Comparison of ENCODE assay signal across 7 cellular contexts in genomic region chr7:106866298-106867281, GRCh38. TPM values are rescaled to one million over a fixed set of nuclear protein-coding genes. Genes with fewer than 3 reads are reported as not detected.
DNase-seq lines count a peak whose midpoint lies in the region; ATAC-seq and TF ChIP-seq lines count a peak whose summit lies in the region.

No MANE protein-coding gene starts in this region.

- no peaks in the 10 kb centered on the region for H3K4me1 ChIP-seq in Caco-2

- no peaks in the 10 kb centered on the region for H3K27me3 ChIP-seq in Caco-2 (replicated peaks; ENCODE audit: control insufficient read depth, insufficient read depth, low read length)

- CTCF ChIA-PET in T-cell (lab: Charles Lee) (interaction anchor here in 1 of 2 donors (1.2 kb wide), 1 partner anchor 281 kb away, joined by 4 read pairs; no protein-coding TSS in a partner anchor), RWPE1 (lab: Yijun Ruan, JAX) (no interaction called here), Caco-2 (lab: Charles Lee) (no interaction called here)

- H3K4me3 ChIP-seq in Caco-2 (ENCODE audit: low read depth, low read length) = no peak overlapping the region

- H3K9me3 Mint-ChIP-seq in T-cell = no peaks in the 10 kb centered on the region
- no peaks in the 10 kb centered on the region for H3K9me3 Mint-ChIP-seq in natural killer cell treated with Interleukin-12 subunit alpha and Interleukin-12 subunit beta and Interleukin-15 and Interleukin-18, amount 100 ng/mL, for 72 hours
- H3K9me3 Mint-ChIP-seq in Caco-2 (ENCODE audit: unreplicated experiment) = no peaks in the 10 kb centered on the region

- H3K27me3 Mint-ChIP-seq in T-cell = no peaks in the 10 kb centered on the region
- H3K27me3 Mint-ChIP-seq in natural killer cell treated with Interleukin-12 subunit alpha and Interleukin-12 subunit beta and Interleukin-15 and Interleukin-18, amount 100 ng/mL, for 72 hours = no peaks in the 10 kb centered on the region
- peaks cover 19% of the 10 kb centered on the region for H3K27me3 Mint-ChIP-seq in Caco-2 (ENCODE audit: insufficient read depth, unreplicated experiment)

- peaks cover 85 to 87% (median 86%) of the 10 kb centered on the region in 3 donors for H3K4me1 Mint-ChIP-seq in T-cell
- peaks cover 59 to 62% of the 10 kb centered on the region in 2 donors for H3K4me1 Mint-ChIP-seq in natural killer cell treated with Interleukin-12 subunit alpha and Interleukin-12 subunit beta and Interleukin-15 and Interleukin-18, amount 100 ng/mL, for 72 hours (ENCODE audit: low read depth in 2 of 2)
- H3K4me1 Mint-ChIP-seq in Caco-2 (ENCODE audit: low read depth, unreplicated experiment) = no peaks in the 10 kb centered on the region

- H3K9me3 ChIP-seq in Caco-2 = no peaks in the 10 kb centered on the region

- H3K4me3 Mint-ChIP-seq in T-cell (peak overlapping the region; percentile 90 to 91 (median 90)), Caco-2 (ENCODE audit: unreplicated experiment) (no peak overlapping the region)
- H3K4me3 Mint-ChIP-seq in natural killer cell treated with Interleukin-12 subunit alpha and Interleukin-12 subunit beta and Interleukin-15 and Interleukin-18, amount 100 ng/mL, for 72 hours = peak overlapping the region; percentile 92

- ATAC-seq in GM18519 (IDR thresholded peaks at IDR 0.05; ENCODE audit: low FRiP score, unreplicated experiment) = peak; percentile 28
- peak; percentile 29 for ATAC-seq in HG02678 (IDR thresholded peaks at IDR 0.05; ENCODE audit: unreplicated experiment)
- no peak for ATAC-seq in T-cell (replicated peaks in 1 of 4)
- ATAC-seq in natural killer cell treated with Interleukin-12 subunit alpha and Interleukin-12 subunit beta and Interleukin-15 and Interleukin-18, amount 100 ng/mL, for 72 hours = peak; percentile 45 to 59

- no TSS peak for BruUV-seq in Caco-2 (replicated peaks; lab: Mats Ljungman, UMichigan)

- peak overlapping the region; percentile 91 to 92 for H3K27ac Mint-ChIP-seq in T-cell
- H3K27ac Mint-ChIP-seq in natural killer cell treated with Interleukin-12 subunit alpha and Interleukin-12 subunit beta and Interleukin-15 and Interleukin-18, amount 100 ng/mL, for 72 hours = peak overlapping the region; percentile 93 to 95
- H3K27ac Mint-ChIP-seq in Caco-2 (ENCODE audit: unreplicated experiment) = no peak overlapping the region

- POLR2A ChIA-PET in T-cell (lab: Charles Lee) (interaction anchor here in 1 of 2 donors (0.6 kb wide), 1 partner anchor 302 kb away, joined by 4 read pairs; the partner anchor contains the start of gene HBP1), RWPE1 (lab: Yijun Ruan, JAX; ENCODE audit: low non-redundant PET) (no interaction called here), Caco-2 (lab: Charles Lee) (no interaction called here)

- TF ChIP-seq CTCF in RWPE1 (conservative IDR thresholded peaks at IDR 0.05; ENCODE audit: low read depth) (no peak), Caco-2 (IDR thresholded peaks at IDR 0.05; ENCODE audit: insufficient read depth in 1 of 2, low read depth in 1 of 2, low read length in 1 of 2, severe bottlenecking in 1 of 2, unreplicated experiment in 1 of 2) (no peak)

- H3K36me3 Mint-ChIP-seq in T-cell (peaks cover 42% of the 10 kb centered on the region), Caco-2 (ENCODE audit: insufficient read depth, unreplicated experiment) (no peaks in the 10 kb centered on the region)
- H3K36me3 Mint-ChIP-seq in natural killer cell treated with Interleukin-12 subunit alpha and Interleukin-12 subunit beta and Interleukin-15 and Interleukin-18, amount 100 ng/mL, for 72 hours = peaks cover 6% of the 10 kb centered on the region

- DNase-seq in T-cell (peak in 2 of 34 experiments; percentile 13 to 18), RWPE1 (ENCODE audit: low spot score) (no peak), Caco-2 (no peak), D341Med (ENCODE audit: low spot score) (no peak)
- no peak for DNase-seq in natural killer cell treated with Interleukin-12 subunit alpha and Interleukin-12 subunit beta and Interleukin-15 and Interleukin-18, amount 100 ng/mL, for 72 hours (ENCODE audit: low spot score)

- no peak overlapping the region for H3K27ac ChIP-seq in RWPE1

- no peaks in the 10 kb centered on the region for H3K36me3 ChIP-seq in Caco-2 (ENCODE audit: control insufficient read depth, insufficient read depth, low read length)

- intact Hi-C loops in Caco-2 (cut with micrococcal nuclease; ENCODE audit: unreplicated experiment) = no loop called here

RNA-seq across cellular contexts. Expression of gene PIK3CG, which starts 1.5 kb away (rescaled TPM):
- total RNA-seq in T-cell (10 to 100 TPM; 27.8 to 33.7 (median 28.4) TPM), Caco-2 (2022) (not detected in 2 replicates)
- 10 to 100 TPM; 64.2 to 80.7 TPM for total RNA-seq in natural killer cell treated with Interleukin-12 subunit alpha and Interleukin-12 subunit beta and Interleukin-15 and Interleukin-18, amount 100 ng/mL, for 72 hours

Comparison
In these comparisons a context has a peak if more than half of its experiments do, and no peak if none do; other contexts are left out.
1. ATAC-seq: peak in GM18519 (single experiment), HG02678 (single experiment) and natural killer cell treated with Interleukin-12 subunit alpha and Interleukin-12 subunit beta and Interleukin-15 and Interleukin-18, amount 100 ng/mL, for 72 hours (2 of 2); none in T-cell (0 of 4).
2. RNA of gene PIK3CG, which starts 1.5 kb away (total RNA-seq): 64.2 to 80.7 TPM in natural killer cell treated with Interleukin-12 subunit alpha and Interleukin-12 subunit beta and Interleukin-15 and Interleukin-18, amount 100 ng/mL, for 72 hours and 27.8 to 33.7 TPM in T-cell; not detected in Caco-2; every median in the first group is over 10 times any median in the second.